Comparison of ENCODE assay signal across 11 cellular contexts in the genomic region with DNA sequence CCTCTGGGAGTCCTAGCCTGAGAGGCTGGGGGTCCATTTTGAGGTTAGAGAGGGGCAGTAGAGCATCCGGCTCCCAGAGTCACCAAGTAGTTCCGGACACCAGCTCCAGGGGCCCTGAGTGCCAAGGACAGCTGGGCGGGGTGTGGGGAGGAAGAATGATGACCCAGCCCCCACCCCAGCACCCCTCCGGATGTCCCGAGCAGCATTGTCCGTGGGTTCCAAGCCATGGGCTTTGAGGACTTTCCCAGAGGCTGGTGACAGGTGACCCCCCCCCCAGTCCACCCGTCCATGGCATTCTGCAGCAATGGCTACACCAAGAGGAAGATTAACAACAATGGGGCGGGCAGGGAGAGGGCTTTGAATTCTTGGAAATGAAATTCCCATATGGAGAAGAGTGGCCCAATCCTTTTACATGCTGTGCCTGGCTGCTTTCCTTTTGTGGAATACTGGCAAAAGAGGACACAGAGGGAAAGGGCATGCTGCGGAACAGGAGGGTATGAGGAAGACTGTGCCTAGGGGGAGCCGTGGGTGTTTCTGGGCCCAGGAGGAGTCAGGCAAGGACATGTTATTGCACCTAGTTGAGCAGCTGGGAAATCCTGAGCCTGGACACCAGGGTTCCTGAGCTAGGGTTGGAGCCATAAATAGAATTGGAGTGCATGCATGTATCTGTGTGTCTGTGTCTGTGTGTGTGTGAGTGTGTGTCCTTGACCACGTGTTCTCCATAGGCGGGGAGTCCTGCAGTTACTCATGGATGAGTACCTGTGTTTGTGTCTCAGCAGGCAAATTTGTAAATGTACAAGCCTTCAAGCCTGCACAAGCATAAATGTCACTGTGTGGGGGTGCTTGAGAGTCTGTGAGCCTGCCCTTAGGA. TPM values are rescaled to one million over a fixed set of nuclear protein-coding genes. Genes with fewer than 3 reads are reported as not detected.
A peak's percentile ranks its signal among the peaks of the same experiment; 100 is the strongest.
DNase-seq lines count a peak whose midpoint lies in the region; ATAC-seq and TF ChIP-seq lines count a peak whose summit lies in the region.
"Had no signal": no experiment of that assay in that cellular context is flagged by ENCODE, and none has a peak within 500 bp of the region (broad histone marks: within the 10 kb centered on the region; RNA-seq: fewer than 3 reads in every experiment).

No MANE protein-coding gene starts in this region.

- no peaks in the 10 kb centered on the region for H3K9me3 Mint-ChIP-seq in activated T-helper 1 cell treated with anti-CD3 and anti-CD28 coated beads, Interleukin-12 subunit alpha, Interleukin-12 subunit beta, Interleukin-2, Interleukin-4 antibody, amounts not matched to agents 30 ng/mL and 10 ng/mL and 1 ng/mL, durations not matched to agents 14 hours and 24 hours and 36 hours
- H3K9me3 Mint-ChIP-seq: activated naive CD4-positive, alpha-beta T cell treated with anti-CD3 and anti-CD28 coated beads for 36 hours had no signal

- TF ChIP-seq CTCF in vagina (IDR thresholded peaks at IDR 0.05): no peak

- TF ChIP-seq POLR2A in vagina (IDR thresholded peaks at IDR 0.05): no peak

- H3K9me3 ChIP-seq in vagina: no peaks in the 10 kb centered on the region

- no peaks in the 10 kb centered on the region for H3K27me3 ChIP-seq in vagina

- H3K36me3 Mint-ChIP-seq in activated T-helper 1 cell treated with anti-CD3 and anti-CD28 coated beads, Interleukin-12 subunit alpha, Interleukin-12 subunit beta, Interleukin-2, Interleukin-4 antibody, amounts not matched to agents 30 ng/mL and 10 ng/mL and 1 ng/mL, durations not matched to agents 14 hours and 24 hours and 36 hours (ENCODE audit: low read depth): no peaks in the 10 kb centered on the region

- no peak overlapping the region for H3K4me3 Mint-ChIP-seq in activated T-helper 1 cell treated with anti-CD3 and anti-CD28 coated beads, Interleukin-12 subunit alpha, Interleukin-12 subunit beta, Interleukin-2, Interleukin-4 antibody, amounts not matched to agents 30 ng/mL and 10 ng/mL and 1 ng/mL, durations not matched to agents 14 hours and 24 hours and 36 hours
- H3K4me3 Mint-ChIP-seq: activated naive CD4-positive, alpha-beta T cell treated with anti-CD3 and anti-CD28 coated beads for 36 hours had no signal

- peak; percentile 26 for DNase-seq in DMS 273 (lab: John Stamatoyannopoulos, UW; ENCODE audit: unreplicated experiment)
- no peak for DNase-seq in DMS 273 treated with DMSO at 0.1 percent for 48 hours (lab: John Stamatoyannopoulos, UW)
- DNase-seq in fibroblast of gingiva (ENCODE audit: low read depth): peak; percentile 40
- DNase-seq in myocyte (ENCODE audit: low read depth): peak; percentile 85
- no peak for DNase-seq in vagina (ENCODE audit: extremely low spot score in 2 of 2)
- DNase-seq in Kasumi-1 (lab: John Stamatoyannopoulos, UW): no peak
- DNase-seq in activated T-helper 1 cell treated with anti-CD3 and anti-CD28 coated beads, Interleukin-12 subunit alpha, Interleukin-12 subunit beta, Interleukin-2, Interleukin-4 antibody, amounts not matched to agents 30 ng/mL and 10 ng/mL and 1 ng/mL, durations not matched to agents 14 hours and 24 hours and 36 hours (ENCODE audit: low spot score): no peak
- DNase-seq: activated naive CD4-positive, alpha-beta T cell treated with anti-CD3 and anti-CD28 coated beads for 36 hours; glutamatergic neuron had no signal

- intact Hi-C loops in vagina (cut with DNase I): no loop called here
- intact Hi-C loops in activated T-helper 1 cell treated with anti-CD3 and anti-CD28 coated beads, Interleukin-12 subunit alpha, Interleukin-12 subunit beta, Interleukin-2, Interleukin-4 antibody, amounts not matched to agents 30 ng/mL and 10 ng/mL and 1 ng/mL, durations not matched to agents 14 hours and 24 hours and 36 hours (cut with micrococcal nuclease): no loop called here

- H3K27me3 Mint-ChIP-seq in activated T-helper 1 cell treated with anti-CD3 and anti-CD28 coated beads, Interleukin-12 subunit alpha, Interleukin-12 subunit beta, Interleukin-2, Interleukin-4 antibody, amounts not matched to agents 30 ng/mL and 10 ng/mL and 1 ng/mL, durations not matched to agents 14 hours and 24 hours and 36 hours (ENCODE audit: insufficient read depth): peaks cover 14% of the 10 kb centered on the region

- H3K4me1 Mint-ChIP-seq in activated T-helper 1 cell treated with anti-CD3 and anti-CD28 coated beads, Interleukin-12 subunit alpha, Interleukin-12 subunit beta, Interleukin-2, Interleukin-4 antibody, amounts not matched to agents 30 ng/mL and 10 ng/mL and 1 ng/mL, durations not matched to agents 14 hours and 24 hours and 36 hours (ENCODE audit: low read depth): no peaks in the 10 kb centered on the region

- peak overlapping the region; percentile 28 to 37 for H3K4me3 ChIP-seq in vagina

- no peak overlapping the region for H3K27ac Mint-ChIP-seq in activated T-helper 1 cell treated with anti-CD3 and anti-CD28 coated beads, Interleukin-12 subunit alpha, Interleukin-12 subunit beta, Interleukin-2, Interleukin-4 antibody, amounts not matched to agents 30 ng/mL and 10 ng/mL and 1 ng/mL, durations not matched to agents 14 hours and 24 hours and 36 hours
- H3K27ac Mint-ChIP-seq: activated naive CD4-positive, alpha-beta T cell treated with anti-CD3 and anti-CD28 coated beads for 36 hours had no signal

- no peaks in the 10 kb centered on the region for H3K36me3 ChIP-seq in vagina

- no peak overlapping the region for H3K27ac ChIP-seq in vagina
- H3K27ac ChIP-seq: 22Rv1 had no signal

- no peak for ATAC-seq in HG02571 (IDR thresholded peaks at IDR 0.05; ENCODE audit: unreplicated experiment)

- peaks cover 15% of the 10 kb centered on the region for H3K4me1 ChIP-seq in vagina

RNA-seq across cellular contexts. Expression of a gene that starts 1.0 kb away (rescaled TPM):
- 28.2 and 60.4 TPM in 2 replicates for total RNA-seq in myocyte
- 46.7 TPM for polyA plus RNA-seq in myocyte (2012)
- 11.0 TPM for total RNA-seq in vagina
- not detected in 2 replicates for total RNA-seq in activated T-helper 1 cell treated with anti-CD3 and anti-CD28 coated beads, Interleukin-12 subunit alpha, Interleukin-12 subunit beta, Interleukin-2, Interleukin-4 antibody, amounts not matched to agents 30 ng/mL and 10 ng/mL and 1 ng/mL, durations not matched to agents 14 hours and 24 hours and 36 hours
- total RNA-seq: activated naive CD4-positive, alpha-beta T cell treated with anti-CD3 and anti-CD28 coated beads for 36 hours had no signal

RNA-seq across cellular contexts. Expression of a gene that starts 18.1 kb away (rescaled TPM):
- total RNA-seq in myocyte: 27.9 and 33.5 TPM in 2 replicates
- polyA plus RNA-seq in myocyte (2012): 42.5 TPM
- total RNA-seq in vagina: 21.6 TPM
- total RNA-seq in activated T-helper 1 cell treated with anti-CD3 and anti-CD28 coated beads, Interleukin-12 subunit alpha, Interleukin-12 subunit beta, Interleukin-2, Interleukin-4 antibody, amounts not matched to agents 30 ng/mL and 10 ng/mL and 1 ng/mL, durations not matched to agents 14 hours and 24 hours and 36 hours: 25.5 and 26.3 TPM in 2 replicates

RNA-seq across cellular contexts. Expression of a gene that starts 34.9 kb away (rescaled TPM):
- 0.10 and 0.19 TPM in 2 replicates for total RNA-seq in myocyte
- polyA plus RNA-seq in myocyte (2012): 0.16 TPM
- not detected for total RNA-seq in vagina
- total RNA-seq in activated T-helper 1 cell treated with anti-CD3 and anti-CD28 coated beads, Interleukin-12 subunit alpha, Interleukin-12 subunit beta, Interleukin-2, Interleukin-4 antibody, amounts not matched to agents 30 ng/mL and 10 ng/mL and 1 ng/mL, durations not matched to agents 14 hours and 24 hours and 36 hours: not detected in 2 replicates
- total RNA-seq: activated naive CD4-positive, alpha-beta T cell treated with anti-CD3 and anti-CD28 coated beads for 36 hours had no signal

RNA-seq across cellular contexts. Expression of a gene that starts 35.2 kb away (rescaled TPM):
- not detected in 2 replicates for total RNA-seq in myocyte
- polyA plus RNA-seq in myocyte (2012): not detected
- not detected for total RNA-seq in vagina
- not detected in 2 replicates for total RNA-seq in activated T-helper 1 cell treated with anti-CD3 and anti-CD28 coated beads, Interleukin-12 subunit alpha, Interleukin-12 subunit beta, Interleukin-2, Interleukin-4 antibody, amounts not matched to agents 30 ng/mL and 10 ng/mL and 1 ng/mL, durations not matched to agents 14 hours and 24 hours and 36 hours
- total RNA-seq: activated naive CD4-positive, alpha-beta T cell treated with anti-CD3 and anti-CD28 coated beads for 36 hours had no signal

RNA-seq across cellular contexts. Expression of a gene that starts 46.6 kb away (rescaled TPM):
- total RNA-seq in myocyte: not detected in 2 replicates
- polyA plus RNA-seq in myocyte (2012): 0.08 TPM
- total RNA-seq in vagina: not detected
- total RNA-seq in activated T-helper 1 cell treated with anti-CD3 and anti-CD28 coated beads, Interleukin-12 subunit alpha, Interleukin-12 subunit beta, Interleukin-2, Interleukin-4 antibody, amounts not matched to agents 30 ng/mL and 10 ng/mL and 1 ng/mL, durations not matched to agents 14 hours and 24 hours and 36 hours: not detected in 2 replicates
- total RNA-seq: activated naive CD4-positive, alpha-beta T cell treated with anti-CD3 and anti-CD28 coated beads for 36 hours had no signal

Comparison
In these comparisons a context has a peak if more than half of its experiments do, and no peak if none do; other contexts are left out.
1. DNase-seq: peak in DMS 273 (single experiment), fibroblast of gingiva (single experiment) and myocyte (single experiment); none in DMS 273 treated with DMSO at 0.1 percent for 48 hours (single experiment), vagina (0 of 2), Kasumi-1 (0 of 2) and activated T-helper 1 cell treated with anti-CD3 and anti-CD28 coated beads, Interleukin-12 subunit alpha, Interleukin-12 subunit beta, Interleukin-2, Interleukin-4 antibody, amounts not matched to agents 30 ng/mL and 10 ng/mL and 1 ng/mL, durations not matched to agents 14 hours and 24 hours and 36 hours (single experiment).
2. RNA of a gene that starts 1.0 kb away (total RNA-seq): 28.2 to 60.4 TPM in myocyte and 11.0 TPM in vagina (single experiment); not detected in activated T-helper 1 cell treated with anti-CD3 and anti-CD28 coated beads, Interleukin-12 subunit alpha, Interleukin-12 subunit beta, Interleukin-2, Interleukin-4 antibody, amounts not matched to agents 30 ng/mL and 10 ng/mL and 1 ng/mL, durations not matched to agents 14 hours and 24 hours and 36 hours; every median in the first group is over 10 times any median in the second.